Comparison of ENCODE assay signal across 8 cellular contexts in the genomic region with DNA sequence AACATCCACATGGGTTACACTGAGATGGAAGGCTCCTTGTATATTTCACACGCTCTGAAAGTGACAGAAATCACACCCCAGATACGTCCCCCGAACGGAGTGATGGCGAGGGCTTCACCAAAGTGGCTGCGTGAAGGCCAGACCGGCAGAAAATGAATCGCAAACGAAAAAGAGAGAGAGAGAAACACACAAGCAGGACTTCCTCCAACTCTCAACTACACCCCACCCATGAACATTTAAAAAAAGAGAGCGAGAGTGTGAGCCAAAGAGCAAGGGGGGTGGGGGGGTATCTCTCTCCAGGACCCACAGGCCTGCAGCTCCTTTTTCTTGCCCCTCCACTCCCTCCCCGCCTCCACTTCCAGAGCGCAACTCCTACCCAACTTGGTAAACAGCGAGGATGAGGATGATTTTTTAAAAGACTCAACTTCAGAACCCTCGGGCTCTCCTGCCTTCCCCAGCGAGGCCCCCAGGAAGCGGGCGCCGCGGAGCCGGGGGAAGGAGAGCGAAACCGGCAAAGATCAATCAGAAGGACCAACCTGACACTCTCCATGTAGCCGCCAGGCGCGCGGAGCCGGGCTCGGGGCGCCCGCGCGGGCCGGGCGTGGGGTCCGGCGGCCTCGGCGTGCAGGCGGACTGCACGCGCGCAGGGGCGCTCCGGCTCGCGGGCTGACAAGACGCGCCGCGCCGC.
A peak's percentile ranks its signal among the peaks of the same experiment; 100 is the strongest.
DNase-seq lines count a peak whose midpoint lies in the region; ATAC-seq, FAIRE-seq and TF ChIP-seq lines count a peak whose summit lies in the region.

No MANE protein-coding gene starts in this region.

- H3K9me3 Mint-ChIP-seq in activated B cell treated with CpG ODN at 0.5 μM for 24 hours: no peaks in the 10 kb centered on the region

- POLR2A ChIA-PET in activated B cell treated with CpG ODN at 0.5 μM for 24 hours (lab: Charles Lee): interaction anchor here (0.6 to 26.0 kb wide), 34 partner anchors 10 to 520 kb away, joined by 3 to 785 read pairs (median 5); a partner anchor contains a TSS

- H3K4me3 ChIP-seq in Jurkat, Clone E6-1 (ENCODE audit: low read length): peak overlapping the region; percentile 68
- peak overlapping the region; percentile 64 for H3K4me3 ChIP-seq in choroid plexus epithelial cell (ENCODE audit: low read depth, low read length)

- no peak overlapping the region for H3K27ac Mint-ChIP-seq in activated B cell treated with CpG ODN at 0.5 μM for 24 hours

- peak; percentile 31 for FAIRE-seq in GM19239 (lab: Jason Lieb, UNC)

- H3K36me3 Mint-ChIP-seq in activated B cell treated with CpG ODN at 0.5 μM for 24 hours (ENCODE audit: low read depth): peaks cover 32% of the 10 kb centered on the region

- H3K4me3 Mint-ChIP-seq in activated B cell treated with CpG ODN at 0.5 μM for 24 hours: no peak overlapping the region

- TF ChIP-seq CTCF in activated B cell treated with CpG ODN at 0.5 μM for 24 hours (IDR thresholded peaks at IDR 0.05): no peak
- no peak for TF ChIP-seq CTCF in choroid plexus epithelial cell (conservative IDR thresholded peaks at IDR 0.05; ENCODE audit: low read depth, low read length)

- intact Hi-C loops in activated B cell treated with CpG ODN at 0.5 μM for 24 hours (cut with micrococcal nuclease): loop anchor here (1.0 to 2.0 kb wide), 5 partner anchors 32 to 518 kb away; a partner anchor contains a TSS

- peaks cover 67% of the 10 kb centered on the region for H3K4me1 Mint-ChIP-seq in activated B cell treated with CpG ODN at 0.5 μM for 24 hours

- ATAC-seq in activated B cell treated with CpG ODN at 0.5 μM for 24 hours (ENCODE audit: low read depth): peak; percentile 33

- DNase-seq in AG08396 (ENCODE audit: low spot score): peak; percentile 81
- DNase-seq in GM19239 (ENCODE audit: insufficient read length, low spot score): peak; percentile 40
- no peak for DNase-seq in Jurkat, Clone E6-1 (ENCODE audit: low read depth, low spot score)
- DNase-seq in activated B cell treated with CpG ODN at 0.5 μM for 24 hours: peak; percentile 64
- DNase-seq in choroid plexus epithelial cell (ENCODE audit: low read depth): peak; percentile 75
- DNase-seq in left kidney (ENCODE audit: low read depth, low spot score): peak; percentile 84
- DNase-seq in stimulated activated CD4-positive, alpha-beta T cell treated with anti-CD3 and anti-CD28 coated beads, Interleukin-4, amount 100 ng/mL, for 1 hour: peak; percentile 67
- no peak for DNase-seq in NCI-H1436 (lab: John Stamatoyannopoulos, UW)

- H3K27me3 Mint-ChIP-seq in activated B cell treated with CpG ODN at 0.5 μM for 24 hours: no peaks in the 10 kb centered on the region

- CTCF ChIA-PET in activated B cell treated with CpG ODN at 0.5 μM for 24 hours (lab: Charles Lee): interaction anchor here (0.9 to 1.8 kb wide), 3 partner anchors 9 to 520 kb away, joined by 3 to 4 read pairs (median 3); a partner anchor contains a TSS

Comparison
In these comparisons a context has a peak if more than half of its experiments do, and no peak if none do; other contexts are left out.
1. DNase-seq: peak in AG08396 (single experiment), GM19239 (single experiment), activated B cell treated with CpG ODN at 0.5 μM for 24 hours (single experiment), choroid plexus epithelial cell (single experiment), left kidney (single experiment) and stimulated activated CD4-positive, alpha-beta T cell treated with anti-CD3 and anti-CD28 coated beads, Interleukin-4, amount 100 ng/mL, for 1 hour (single experiment); none in Jurkat, Clone E6-1 (single experiment) and NCI-H1436 (single experiment).